Comparison of ENCODE assay signal across 8 cellular contexts in genomic region chr13:45280751-45281634, GRCh38. TPM values are rescaled to one million over a fixed set of nuclear protein-coding genes. Genes with fewer than 3 reads are reported as not detected.
DNase-seq lines count a peak whose midpoint lies in the region; ATAC-seq and TF ChIP-seq lines count a peak whose summit lies in the region.

No MANE protein-coding gene starts in this region.

- 49 to 50% methylated on average over 7 of the region's 7 CpGs for WGBS in thyroid gland, 2 donors

- no peaks in the 10 kb centered on the region for H3K27me3 ChIP-seq in thyroid gland

- intact Hi-C loops in thyroid gland (cut with DNase I) = loop anchor here (5.0 kb wide), 1 partner anchor 234 kb away; no protein-coding TSS in a partner anchor

- H3K4me3 ChIP-seq in fibroblast of mammary gland (ENCODE audit: control insufficient read depth, low read depth, low read length) (no peak overlapping the region), thyroid gland (replicated peaks in 1 of 3) (no peak overlapping the region)

- H3K4me1 ChIP-seq in thyroid gland = no peaks in the 10 kb centered on the region

- H3K36me3 ChIP-seq in thyroid gland = no peaks in the 10 kb centered on the region

- H3K27ac ChIP-seq in thyroid gland = no peak overlapping the region

- ATAC-seq in HG03175 (IDR thresholded peaks at IDR 0.05; ENCODE audit: unreplicated experiment) = peak; percentile 70

- TF ChIP-seq POLR2A in thyroid gland (IDR thresholded peaks at IDR 0.05) = no peak

- no peaks in the 10 kb centered on the region for H3K9me3 ChIP-seq in thyroid gland

- peak; percentile 25 for DNase-seq in SIG-M5 treated with dmso at 0.1 percent for 504 hours (lab: John Stamatoyannopoulos, UW; ENCODE audit: unreplicated experiment)
- DNase-seq in SIG-M5 (lab: John Stamatoyannopoulos, UW) = no peak
- DNase-seq in NCI-H526 treated with DMSO at 0.1 percent for 48 hours (lab: John Stamatoyannopoulos, UW) = peak; percentile 54
- peak; percentile 40 for DNase-seq in activated T-cell treated with anti-CD3 and anti-CD28 coated beads for 4 hours
- DNase-seq in fibroblast of mammary gland (ENCODE audit: low read depth) = peak; percentile 72
- peak; percentile 57 for DNase-seq in non-pigmented ciliary epithelial cell (ENCODE audit: low read depth)
- peak; percentile 79 to 82 for DNase-seq in thyroid gland

- peak; percentile 88 for TF ChIP-seq CTCF in fibroblast of mammary gland (conservative IDR thresholded peaks at IDR 0.05; ENCODE audit: control insufficient read depth, insufficient read depth, low read depth, low read length)
- peak in 4 of 6 experiments; percentile 72 to 89 (median 83) for TF ChIP-seq CTCF in thyroid gland (IDR thresholded peaks at IDR 0.05)

RNA-seq across cellular contexts. Expression of gene TPT1, which starts 60.0 kb away (rescaled TPM):
- total RNA-seq in thyroid gland = 1,000 to 10,000 TPM; 2,350 to 4,169 (median 2,632) TPM
